8 cellular contexts compared by ENCODE assay signal in genomic region chr20:64049060-64049886, GRCh38. TPM values are rescaled to one million over a fixed set of nuclear protein-coding genes. Genes with fewer than 3 reads are reported as not detected.
A peak's percentile ranks its signal among the peaks of the same experiment; 100 is the strongest.
DNase-seq lines count a peak whose midpoint lies in the region; ATAC-seq, FAIRE-seq and TF ChIP-seq lines count a peak whose summit lies in the region.

SOX18 (minus strand) TSS chr20:64049639; CDS start chr20:64049516, 123 bp downstream.

- no peaks in the 10 kb centered on the region for H3K36me3 ChIP-seq in CD4-positive, CD25-positive, alpha-beta regulatory T cell (ENCODE audit: control insufficient read depth, insufficient read depth, low read length)
- H3K36me3 ChIP-seq in liver (ENCODE audit: control insufficient read depth in 4 of 4, insufficient read depth in 3 of 4, low read depth in 1 of 4, low read length in 3 of 4) (no peaks in the 10 kb centered on the region), MM.1S (replicated peaks; ENCODE audit: insufficient read depth, low read length) (no peaks in the 10 kb centered on the region)

- H3K27me3 Mint-ChIP-seq in CD4-positive, CD25-positive, alpha-beta regulatory T cell, result peaks cover 53% of the 10 kb centered on the region

- peak in 1 of 2 donors; percentile 47 for ATAC-seq in CD4-positive, CD25-positive, alpha-beta regulatory T cell (ENCODE audit: low read depth in 2 of 2)
- ATAC-seq in HG02763 (IDR thresholded peaks at IDR 0.05; ENCODE audit: unreplicated experiment) (no peak), GM19351 (IDR thresholded peaks at IDR 0.05; ENCODE audit: unreplicated experiment) (no peak)

- TF ChIP-seq RAD21 in Ishikawa (IDR thresholded peaks at IDR 0.05; ENCODE audit: low read depth), result no peak
- TF ChIP-seq RAD21 in liver (IDR thresholded peaks at IDR 0.05), result no peak

- H3K27ac ChIP-seq in CD4-positive, CD25-positive, alpha-beta regulatory T cell (ENCODE audit: insufficient read depth, low read length, poor library complexity, severe bottlenecking), result no peak within 1 kb of the TSS
- peak within 1 kb of the TSS; percentile 9 to 63 for H3K27ac ChIP-seq in liver (ENCODE audit: low read depth in 1 of 2, low read length in 2 of 2)
- no peak within 1 kb of the TSS for H3K27ac ChIP-seq in MM.1S (ENCODE audit: low read length)

- H3K27ac Mint-ChIP-seq in CD4-positive, CD25-positive, alpha-beta regulatory T cell, result no peak within 1 kb of the TSS

- H3K4me1 Mint-ChIP-seq in CD4-positive, CD25-positive, alpha-beta regulatory T cell, result peaks cover 0 to 23% (median 4%) of the 10 kb centered on the region in 4 donors

- WGBS in liver, result 2% methylated on average over 111 of the region's 112 CpGs

- peaks cover 13% of the 10 kb centered on the region for H3K4me1 ChIP-seq in CD4-positive, CD25-positive, alpha-beta regulatory T cell (ENCODE audit: control insufficient read depth, insufficient read depth, low read length, poor library complexity, severe bottlenecking)
- peaks cover 0 to 8% (median 2%) of the 10 kb centered on the region in 4 donors for H3K4me1 ChIP-seq in liver (ENCODE audit: control insufficient read depth in 4 of 4, insufficient read depth in 4 of 4, low read length in 3 of 4)
- H3K4me1 ChIP-seq in MM.1S (ENCODE audit: low read length), result no peaks in the 10 kb centered on the region

- FAIRE-seq in urothelium cell line (lab: Jason Lieb, UNC), result no peak

- no peak within 1 kb of the TSS for H2AFZ ChIP-seq in MM.1S (ENCODE audit: low read length)

- H3K4me3 ChIP-seq in CD4-positive, CD25-positive, alpha-beta regulatory T cell (ENCODE audit: low read depth, low read length), result no peak within 1 kb of the TSS
- H3K4me3 ChIP-seq in liver (ENCODE audit: low read depth in 1 of 3, low read length in 3 of 3), result peak within 1 kb of the TSS in 1 of 3 donors; percentile 51
- H3K4me3 ChIP-seq in MM.1S (ENCODE audit: low read length), result no peak within 1 kb of the TSS

- H4K20me1 ChIP-seq in MM.1S (ENCODE audit: insufficient read depth, low read length), result no peaks in the 10 kb centered on the region

- no peaks in the 10 kb centered on the region for H3K9me2 ChIP-seq in MM.1S (replicated peaks; ENCODE audit: insufficient read depth, low read length)

- no peak for TF ChIP-seq CTCF in liver (IDR thresholded peaks at IDR 0.05; ENCODE audit: low read depth, low read length, missing input control)
- no peak for TF ChIP-seq CTCF in MM.1S (IDR thresholded peaks at IDR 0.05; ENCODE audit: low read length)

- peak within 1 kb of the TSS in 3 of 4 donors; percentile 38 to 74 (median 69) for H3K4me3 Mint-ChIP-seq in CD4-positive, CD25-positive, alpha-beta regulatory T cell

- no peaks in the 10 kb centered on the region for H3K9me3 ChIP-seq in CD4-positive, CD25-positive, alpha-beta regulatory T cell (ENCODE audit: control insufficient read depth in 2 of 2, low read length in 2 of 2)
- H3K9me3 ChIP-seq in liver (ENCODE audit: control insufficient read depth in 4 of 4, low read length in 3 of 4) (no peaks in the 10 kb centered on the region), MM.1S (replicated peaks; ENCODE audit: insufficient read depth, low read length) (no peaks in the 10 kb centered on the region)

- H3F3A ChIP-seq in MM.1S (ENCODE audit: insufficient read depth, low read length), result no peaks in the 10 kb centered on the region

- no peak for TF ChIP-seq EP300 in Ishikawa (IDR thresholded peaks at IDR 0.05; ENCODE audit: borderline replicate concordance)

- peak in 1 of 3 donors; percentile 49 for DNase-seq in CD4-positive, CD25-positive, alpha-beta regulatory T cell
- peak; percentile 52 for DNase-seq in astrocyte of the hippocampus (ENCODE audit: low read depth, low spot score)
- DNase-seq in urothelium cell line (ENCODE audit: low spot score), result peak; percentile 64
- no peak for DNase-seq in MM.1S

- H3K9ac ChIP-seq in liver (ENCODE audit: low read depth in 1 of 2, low read length in 2 of 2) (no peak within 1 kb of the TSS), MM.1S (ENCODE audit: low read length) (no peak within 1 kb of the TSS)

- H3K36me3 Mint-ChIP-seq in CD4-positive, CD25-positive, alpha-beta regulatory T cell, result no peaks in the 10 kb centered on the region

- H3K4me2 ChIP-seq in MM.1S (ENCODE audit: low read depth, low read length), result no peak within 1 kb of the TSS

- H3K79me2 ChIP-seq in MM.1S (ENCODE audit: low read length), result no peaks in the 10 kb centered on the region

- H3K9me3 Mint-ChIP-seq in CD4-positive, CD25-positive, alpha-beta regulatory T cell, result peaks cover 0 to 4% (median 0%) of the 10 kb centered on the region in 7 donors

- peaks cover 2% of the 10 kb centered on the region for H3K27me3 ChIP-seq in CD4-positive, CD25-positive, alpha-beta regulatory T cell (ENCODE audit: control insufficient read depth, insufficient read depth, low read length)
- peaks cover 0 to 11% (median 3%) of the 10 kb centered on the region in 4 donors for H3K27me3 ChIP-seq in liver (ENCODE audit: control insufficient read depth in 4 of 4, insufficient read depth in 4 of 4, low read length in 3 of 4)
- H3K27me3 ChIP-seq in MM.1S (replicated peaks; ENCODE audit: insufficient read depth, low read length), result peaks cover 84% of the 10 kb centered on the region

TF ChIP-seq in Ishikawa, 13 proteins besides CTCF, POLR2A, EP300 and RAD21:
- TF ChIP-seq CEBPB (IDR thresholded peaks at IDR 0.05), result no peak
- peak; percentile 43; the same call in 1 of the 2 replicates for TF ChIP-seq EGR1 (IDR thresholded peaks at IDR 0.05)
- peak; percentile 8; the same call in 1 of the 2 replicates for TF ChIP-seq TEAD4 (IDR thresholded peaks at IDR 0.05)
- TF ChIP-seq MAX (IDR thresholded peaks at IDR 0.05), result no peak
- TF ChIP-seq, protein P1, sequence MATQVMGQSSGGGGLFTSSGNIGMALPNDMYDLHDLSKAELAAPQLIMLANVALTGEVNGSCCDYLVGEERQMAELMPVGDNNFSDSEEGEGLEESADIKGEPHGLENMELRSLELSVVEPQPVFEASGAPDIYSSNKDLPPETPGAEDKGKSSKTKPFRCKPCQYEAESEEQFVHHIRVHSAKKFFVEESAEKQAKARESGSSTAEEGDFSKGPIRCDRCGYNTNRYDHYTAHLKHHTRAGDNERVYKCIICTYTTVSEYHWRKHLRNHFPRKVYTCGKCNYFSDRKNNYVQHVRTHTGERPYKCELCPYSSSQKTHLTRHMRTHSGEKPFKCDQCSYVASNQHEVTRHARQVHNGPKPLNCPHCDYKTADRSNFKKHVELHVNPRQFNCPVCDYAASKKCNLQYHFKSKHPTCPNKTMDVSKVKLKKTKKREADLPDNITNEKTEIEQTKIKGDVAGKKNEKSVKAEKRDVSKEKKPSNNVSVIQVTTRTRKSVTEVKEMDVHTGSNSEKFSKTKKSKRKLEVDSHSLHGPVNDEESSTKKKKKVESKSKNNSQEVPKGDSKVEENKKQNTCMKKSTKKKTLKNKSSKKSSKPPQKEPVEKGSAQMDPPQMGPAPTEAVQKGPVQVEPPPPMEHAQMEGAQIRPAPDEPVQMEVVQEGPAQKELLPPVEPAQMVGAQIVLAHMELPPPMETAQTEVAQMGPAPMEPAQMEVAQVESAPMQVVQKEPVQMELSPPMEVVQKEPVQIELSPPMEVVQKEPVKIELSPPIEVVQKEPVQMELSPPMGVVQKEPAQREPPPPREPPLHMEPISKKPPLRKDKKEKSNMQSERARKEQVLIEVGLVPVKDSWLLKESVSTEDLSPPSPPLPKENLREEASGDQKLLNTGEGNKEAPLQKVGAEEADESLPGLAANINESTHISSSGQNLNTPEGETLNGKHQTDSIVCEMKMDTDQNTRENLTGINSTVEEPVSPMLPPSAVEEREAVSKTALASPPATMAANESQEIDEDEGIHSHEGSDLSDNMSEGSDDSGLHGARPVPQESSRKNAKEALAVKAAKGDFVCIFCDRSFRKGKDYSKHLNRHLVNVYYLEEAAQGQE (IDR thresholded peaks at IDR 0.05; ENCODE audit: low read depth), result no peak

TF ChIP-seq in liver, 16 proteins besides CTCF, POLR2A, EP300 and RAD21:
- no peak for TF ChIP-seq RXRA (IDR thresholded peaks at IDR 0.05)
- TF ChIP-seq TAF1 (conservative IDR thresholded peaks at IDR 0.05), result no peak
- TF ChIP-seq MAX (IDR thresholded peaks at IDR 0.05), result no peak
- TF ChIP-seq FOXA2 (IDR thresholded peaks at IDR 0.05), result no peak
- no peak for TF ChIP-seq HNF4A (conservative IDR thresholded peaks at IDR 0.05)
- TF ChIP-seq SP1 (IDR thresholded peaks at IDR 0.05), result no peak
- TF ChIP-seq NR2F2 (IDR thresholded peaks at IDR 0.05), result no peak
- TF ChIP-seq ATF3 (IDR thresholded peaks at IDR 0.05), result no peak

RNA-seq across cellular contexts. Expression of gene SOX18, which starts in this region (rescaled TPM):
- total RNA-seq in CD4-positive, CD25-positive, alpha-beta regulatory T cell, result not detected
- polyA plus RNA-seq in CD4-positive, CD25-positive, alpha-beta regulatory T cell, result not detected
- 1 to 10 TPM; 2.1 to 3.1 TPM for total RNA-seq in liver
- polyA plus RNA-seq in liver, result 1 to 10 TPM; 1.1 to 5.8 TPM

Comparison
In these comparisons a context has a peak if more than half of its experiments do, and no peak if none do; other contexts are left out.
1. H3K27ac ChIP-seq: peak in liver (2 of 2); none in CD4-positive, CD25-positive, alpha-beta regulatory T cell (single experiment) and MM.1S (single experiment).